ENCODE assay signal across 16 cellular contexts in the genomic region with DNA sequence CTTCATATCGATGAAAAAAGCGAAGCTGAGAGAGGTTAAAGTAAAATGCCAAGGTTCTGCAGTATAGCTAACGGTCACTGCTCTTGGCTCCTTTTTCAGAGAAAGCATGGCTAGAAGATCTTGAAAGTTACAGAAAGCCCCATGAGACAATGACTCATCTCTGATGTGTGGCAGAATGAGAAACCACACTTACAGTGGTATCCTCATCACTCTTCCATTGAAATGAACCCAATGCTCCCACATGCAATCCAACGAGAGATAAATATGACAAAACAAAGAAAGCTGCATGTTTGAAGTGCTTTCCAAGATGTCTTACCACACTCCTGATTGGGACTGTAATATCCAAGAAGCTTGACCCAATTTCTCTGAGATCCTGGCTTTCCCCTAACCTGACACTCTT.
DNase-seq lines count a peak whose midpoint lies in the region; ATAC-seq and TF ChIP-seq lines count a peak whose summit lies in the region.
"Had no signal": no experiment of that assay in that cellular context is flagged by ENCODE, and none has a peak within 500 bp of the region (broad histone marks: within the 10 kb centered on the region; RNA-seq: fewer than 3 reads in every experiment).

No MANE protein-coding gene starts in this region.

- H3K36me3 ChIP-seq in BLaER1 (no peaks in the 10 kb centered on the region), brain microvascular endothelial cell (replicated peaks) (no peaks in the 10 kb centered on the region)
- H3K36me3 ChIP-seq: Peyer's patch, tibial artery had no signal

- no peak for ATAC-seq in HG03095 (IDR thresholded peaks at IDR 0.05; ENCODE audit: unreplicated experiment)
- ATAC-seq: effector memory CD8-positive, alpha-beta T cell; psoas muscle had no signal

- H3K4me2 ChIP-seq in BLaER1, result peak overlapping the region; percentile 70

- no peaks in the 10 kb centered on the region for H4K20me1 ChIP-seq in BLaER1

- H3K4me3 ChIP-seq in BLaER1 (no peak overlapping the region), brain microvascular endothelial cell (ENCODE audit: low read depth, low read length) (no peak overlapping the region)
- H3K4me3 ChIP-seq: Peyer's patch, psoas muscle, tibial artery had no signal

- H3K27me3 ChIP-seq in BLaER1 (no peaks in the 10 kb centered on the region), brain microvascular endothelial cell (replicated peaks) (no peaks in the 10 kb centered on the region)
- H3K27me3 ChIP-seq: Peyer's patch, tibial artery had no signal

- peaks cover 5% of the 10 kb centered on the region; the same call in 1 of the 2 replicates for H3K9me3 ChIP-seq in BLaER1
- H3K9me3 ChIP-seq: Peyer's patch, psoas muscle, tibial artery had no signal

- peaks cover 51% of the 10 kb centered on the region for H3K4me1 ChIP-seq in BLaER1
- H3K4me1 ChIP-seq: Peyer's patch, psoas muscle, tibial artery had no signal

- TF ChIP-seq CTCF in brain microvascular endothelial cell (IDR thresholded peaks at IDR 0.05; ENCODE audit: low read depth, low read length, missing control alignments), result no peak

- H3K9ac ChIP-seq in BLaER1, result no peak overlapping the region

- DNase-seq in LHCN-M2 (ENCODE audit: low read depth) (peak; percentile 87), brain microvascular endothelial cell (peak; percentile 71), myocyte (ENCODE audit: low read depth) (peak; percentile 74), NCI-H526 (lab: John Stamatoyannopoulos, UW) (no peak), NCI-H2029 (lab: John Stamatoyannopoulos, UW) (no peak)
- no peak for DNase-seq in NK-92 treated with Interleukin-12 subunit alpha and Interleukin-12 subunit beta, amount 100 ng/mL, for 24 hours (lab: John Stamatoyannopoulos, UW)
- DNase-seq: activated CD4-positive, CD25-positive, alpha-beta regulatory T cell; DMS79 treated with DMSO at 0.1 percent for 48 hours; effector memory CD8-positive, alpha-beta T cell; left cardiac atrium; NCI-H1436; Peyer's patch; psoas muscle; tibial artery had no signal

- in situ Hi-C loops in brain microvascular endothelial cell (cut with HindIII; ENCODE audit: low pct_ligation_motif_present, low sequenced_read_pairs), result no loop called here

- 0 out of 2 replicates have a peak overlapping the region, but pooled peaks have one; percentile 5 for H3K27ac ChIP-seq in BLaER1
- H3K27ac ChIP-seq in brain microvascular endothelial cell, result no peak overlapping the region
- H3K27ac ChIP-seq: Peyer's patch, psoas muscle, tibial artery had no signal

Comparison
In these comparisons a context has a peak if more than half of its experiments do, and no peak if none do; other contexts are left out.
1. DNase-seq: peak in LHCN-M2 (single experiment), brain microvascular endothelial cell (single experiment) and myocyte (single experiment); none in NCI-H526 (0 of 2), NCI-H2029 (single experiment) and NK-92 treated with Interleukin-12 subunit alpha and Interleukin-12 subunit beta, amount 100 ng/mL, for 24 hours (single experiment).